In genomic region chr19:15299568-15300409, GRCh38 we compare ENCODE assay signal across 8 cellular contexts. TPM values are rescaled to one million over a fixed set of nuclear protein-coding genes. Genes with fewer than 3 reads are reported as not detected.
A peak's percentile ranks its signal among the peaks of the same experiment; 100 is the strongest.
DNase-seq lines count a peak whose midpoint lies in the region; ATAC-seq and TF ChIP-seq lines count a peak whose summit lies in the region.

No MANE protein-coding gene starts in this region.

- no peaks in the 10 kb centered on the region for H3K9me3 ChIP-seq in thyroid gland

- H3K4me3 ChIP-seq in fibroblast of villous mesenchyme (ENCODE audit: low read depth, low read length) (no peak overlapping the region), thyroid gland (replicated peaks in 1 of 3) (no peak overlapping the region)

- peaks cover 81 to 90% of the 10 kb centered on the region in 2 donors for H3K4me1 ChIP-seq in thyroid gland

- no peak for DNase-seq in activated T-cell treated with anti-CD3 and anti-CD28 coated beads, Interleukin-2, amount 50 U/mL, for 4 hours
- DNase-seq in activated T-cell treated with anti-CD3 and anti-CD28 coated beads, Interleukin-2, amount 50 U/mL, for 1 hour, result no peak
- DNase-seq in activated CD8-positive, alpha-beta T cell treated with anti-CD3 and anti-CD28 coated beads for 36 hours, result no peak
- DNase-seq in fibroblast of villous mesenchyme (ENCODE audit: low read depth) (peak; percentile 88), thyroid gland (peak; percentile 52 to 72), DMS114 treated with DMSO at 0.1 percent for 48 hours (lab: John Stamatoyannopoulos, UW; ENCODE audit: unreplicated experiment) (no peak), NCI-H1930 (lab: John Stamatoyannopoulos, UW) (no peak)

- H3K36me3 ChIP-seq in thyroid gland, result no peaks in the 10 kb centered on the region

- 72 to 84% methylated on average over 9 to 12 of the region's 12 CpGs for WGBS in thyroid gland, 2 donors

- H3K4me3 Mint-ChIP-seq in activated T-cell treated with anti-CD3 and anti-CD28 coated beads, Interleukin-2, amount 50 U/mL, for 4 hours, result peak overlapping the region; percentile 21
- H3K4me3 Mint-ChIP-seq in activated CD8-positive, alpha-beta T cell treated with anti-CD3 and anti-CD28 coated beads for 36 hours, result no peak overlapping the region

- peaks cover 16% of the 10 kb centered on the region for H3K36me3 Mint-ChIP-seq in activated T-cell treated with anti-CD3 and anti-CD28 coated beads, Interleukin-2, amount 50 U/mL, for 4 hours (ENCODE audit: insufficient read depth)
- H3K36me3 Mint-ChIP-seq in activated CD8-positive, alpha-beta T cell treated with anti-CD3 and anti-CD28 coated beads for 36 hours (ENCODE audit: low read depth), result peaks cover 28% of the 10 kb centered on the region

- TF ChIP-seq POLR2A in thyroid gland (IDR thresholded peaks at IDR 0.05), result no peak

- H3K4me1 Mint-ChIP-seq in activated T-cell treated with anti-CD3 and anti-CD28 coated beads, Interleukin-2, amount 50 U/mL, for 4 hours (ENCODE audit: low read depth), result peaks cover 92% of the 10 kb centered on the region
- peaks cover 89% of the 10 kb centered on the region for H3K4me1 Mint-ChIP-seq in activated CD8-positive, alpha-beta T cell treated with anti-CD3 and anti-CD28 coated beads for 36 hours (ENCODE audit: low read depth)

- no peak for ATAC-seq in activated T-cell treated with anti-CD3 and anti-CD28 coated beads, Interleukin-2, amount 50 U/mL, for 4 hours
- ATAC-seq in activated CD8-positive, alpha-beta T cell treated with anti-CD3 and anti-CD28 coated beads for 36 hours, result no peak
- ATAC-seq in GM18870 (IDR thresholded peaks at IDR 0.05; ENCODE audit: unreplicated experiment), result no peak

- H3K27ac Mint-ChIP-seq in activated CD8-positive, alpha-beta T cell treated with anti-CD3 and anti-CD28 coated beads for 36 hours, result peak overlapping the region; percentile 88

- no peaks in the 10 kb centered on the region for H3K27me3 ChIP-seq in thyroid gland

- H3K27ac ChIP-seq in thyroid gland, result no peak overlapping the region

- no peak for TF ChIP-seq CTCF in activated CD8-positive, alpha-beta T cell treated with anti-CD3 and anti-CD28 coated beads for 36 hours (IDR thresholded peaks at IDR 0.05)
- TF ChIP-seq CTCF in fibroblast of villous mesenchyme (IDR thresholded peaks at IDR 0.05; ENCODE audit: insufficient read depth, low read depth, low read length) (no peak), thyroid gland (IDR thresholded peaks at IDR 0.05) (no peak)

- no peaks in the 10 kb centered on the region for H3K9me3 Mint-ChIP-seq in activated T-cell treated with anti-CD3 and anti-CD28 coated beads, Interleukin-2, amount 50 U/mL, for 4 hours
- no peaks in the 10 kb centered on the region for H3K9me3 Mint-ChIP-seq in activated CD8-positive, alpha-beta T cell treated with anti-CD3 and anti-CD28 coated beads for 36 hours

- H3K27me3 Mint-ChIP-seq in activated T-cell treated with anti-CD3 and anti-CD28 coated beads, Interleukin-2, amount 50 U/mL, for 4 hours (ENCODE audit: low read depth), result no peaks in the 10 kb centered on the region
- no peaks in the 10 kb centered on the region for H3K27me3 Mint-ChIP-seq in activated CD8-positive, alpha-beta T cell treated with anti-CD3 and anti-CD28 coated beads for 36 hours

- intact Hi-C loops in activated CD8-positive, alpha-beta T cell treated with anti-CD3 and anti-CD28 coated beads for 36 hours (cut with micrococcal nuclease), result no loop called here
- intact Hi-C loops in thyroid gland (cut with DNase I), result no loop called here

- POLR2A ChIA-PET in activated CD8-positive, alpha-beta T cell treated with anti-CD3 and anti-CD28 coated beads for 36 hours (lab: Charles Lee), result interaction anchor here (0.8 to 2.9 kb wide), 4 partner anchors 9 to 33 kb away, joined by 4 to 13 read pairs (median 8); partner anchors contain the start of gene BRD4

- CTCF ChIA-PET in activated CD8-positive, alpha-beta T cell treated with anti-CD3 and anti-CD28 coated beads for 36 hours (lab: Charles Lee), result interaction anchor here (1.3 kb wide), 1 partner anchor 79 kb away, joined by 4 read pairs; the partner anchor contains the start of gene AKAP8

RNA-seq across cellular contexts. Expression of gene BRD4, which starts 32.5 kb away (rescaled TPM):
- total RNA-seq in activated T-cell treated with anti-CD3 and anti-CD28 coated beads, Interleukin-2, amount 50 U/mL, for 4 hours, result 100 to 1,000 TPM; 102 to 113 (median 112) TPM
- total RNA-seq in activated CD8-positive, alpha-beta T cell treated with anti-CD3 and anti-CD28 coated beads for 36 hours, result 10 to 100 TPM; 94.3 to 99.6 TPM
- total RNA-seq in fibroblast of villous mesenchyme, result 25.8 and 26.3 TPM in 2 replicates
- 10 to 100 TPM; 20.8 to 78.1 (median 32.4) TPM for total RNA-seq in thyroid gland

Comparison
In these comparisons a context has a peak if more than half of its experiments do, and no peak if none do; other contexts are left out.
1. DNase-seq: peak in fibroblast of villous mesenchyme (single experiment) and thyroid gland (2 of 2); none in activated T-cell treated with anti-CD3 and anti-CD28 coated beads, Interleukin-2, amount 50 U/mL, for 4 hours (single experiment), activated T-cell treated with anti-CD3 and anti-CD28 coated beads, Interleukin-2, amount 50 U/mL, for 1 hour (single experiment), activated CD8-positive, alpha-beta T cell treated with anti-CD3 and anti-CD28 coated beads for 36 hours (single experiment), DMS114 treated with DMSO at 0.1 percent for 48 hours (single experiment) and NCI-H1930 (0 of 2).